2 cellular contexts compared by ENCODE assay signal in the genomic region with DNA sequence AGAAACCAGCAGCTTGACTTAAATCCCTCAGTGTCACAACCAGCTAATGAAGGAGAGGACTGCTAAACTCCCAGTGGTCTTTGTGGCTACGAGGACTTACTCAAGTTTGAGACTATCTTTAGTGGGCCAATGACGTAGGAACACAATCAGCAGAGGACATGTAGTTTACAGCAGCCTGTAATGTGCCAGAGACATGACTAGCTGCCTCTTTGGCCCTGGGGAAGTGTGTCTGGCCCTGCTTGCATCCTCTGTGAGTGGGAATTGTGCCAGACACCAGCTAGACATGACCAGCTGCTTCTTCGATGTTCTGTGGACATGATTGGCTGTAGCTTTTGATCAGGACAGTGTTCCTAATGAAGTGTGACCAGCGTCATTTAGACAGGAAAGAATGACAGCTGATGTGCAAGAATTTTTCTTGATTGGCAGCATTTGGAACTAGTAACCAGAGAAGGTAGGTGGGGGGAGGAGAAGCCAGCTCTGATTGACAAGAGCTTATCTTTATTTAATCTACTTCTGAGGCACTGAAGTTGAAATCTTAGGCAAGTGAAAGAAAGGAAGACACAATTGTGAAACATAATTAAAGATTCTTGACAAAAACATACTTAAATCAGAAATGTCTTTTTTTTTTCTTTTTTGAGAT.
TF ChIP-seq lines count a peak whose summit lies in the region.

No MANE protein-coding gene starts in this region.

TF ChIP-seq in SK-N-SH, 30 proteins besides CTCF, POLR2A, EP300 and RAD21 (continued from another document):
- TF ChIP-seq, protein P1, sequence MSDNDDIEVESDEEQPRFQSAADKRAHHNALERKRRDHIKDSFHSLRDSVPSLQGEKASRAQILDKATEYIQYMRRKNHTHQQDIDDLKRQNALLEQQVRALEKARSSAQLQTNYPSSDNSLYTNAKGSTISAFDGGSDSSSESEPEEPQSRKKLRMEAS (IDR thresholded peaks at IDR 0.05; ENCODE audit: low read depth), result no peak
- TF ChIP-seq GATA2 (CRISPR knock-in tag; IDR thresholded peaks at IDR 0.05), result peak; percentile 78
- TF ChIP-seq CHD2 (IDR thresholded peaks at IDR 0.05; ENCODE audit: low read length, partially characterized antibody), result peak; percentile 91
- no peak for TF ChIP-seq SIN3A (IDR thresholded peaks at IDR 0.05; ENCODE audit: borderline replicate concordance, low read depth, low read length)
- no peak for TF ChIP-seq RXRA (IDR thresholded peaks at IDR 0.05; ENCODE audit: borderline replicate concordance, low read depth)
- TF ChIP-seq RCOR1 (IDR thresholded peaks at IDR 0.05; ENCODE audit: low read length), result peak; percentile 92
- peak; percentile 32; the same call in 1 of the 2 replicates for TF ChIP-seq SMC3 (IDR thresholded peaks at IDR 0.05; ENCODE audit: low read depth, low read length)
- TF ChIP-seq RFX5 (IDR thresholded peaks at IDR 0.05; ENCODE audit: low read length), result 0 out of 2 replicates have a peak, but pooled peaks have one; percentile 71
- TF ChIP-seq NFIC (IDR thresholded peaks at IDR 0.05; ENCODE audit: borderline replicate concordance), result peak; percentile 70

TF ChIP-seq in GM23338, 12 proteins besides CTCF, POLR2A, EP300 and RAD21:
- TF ChIP-seq, protein P2, sequence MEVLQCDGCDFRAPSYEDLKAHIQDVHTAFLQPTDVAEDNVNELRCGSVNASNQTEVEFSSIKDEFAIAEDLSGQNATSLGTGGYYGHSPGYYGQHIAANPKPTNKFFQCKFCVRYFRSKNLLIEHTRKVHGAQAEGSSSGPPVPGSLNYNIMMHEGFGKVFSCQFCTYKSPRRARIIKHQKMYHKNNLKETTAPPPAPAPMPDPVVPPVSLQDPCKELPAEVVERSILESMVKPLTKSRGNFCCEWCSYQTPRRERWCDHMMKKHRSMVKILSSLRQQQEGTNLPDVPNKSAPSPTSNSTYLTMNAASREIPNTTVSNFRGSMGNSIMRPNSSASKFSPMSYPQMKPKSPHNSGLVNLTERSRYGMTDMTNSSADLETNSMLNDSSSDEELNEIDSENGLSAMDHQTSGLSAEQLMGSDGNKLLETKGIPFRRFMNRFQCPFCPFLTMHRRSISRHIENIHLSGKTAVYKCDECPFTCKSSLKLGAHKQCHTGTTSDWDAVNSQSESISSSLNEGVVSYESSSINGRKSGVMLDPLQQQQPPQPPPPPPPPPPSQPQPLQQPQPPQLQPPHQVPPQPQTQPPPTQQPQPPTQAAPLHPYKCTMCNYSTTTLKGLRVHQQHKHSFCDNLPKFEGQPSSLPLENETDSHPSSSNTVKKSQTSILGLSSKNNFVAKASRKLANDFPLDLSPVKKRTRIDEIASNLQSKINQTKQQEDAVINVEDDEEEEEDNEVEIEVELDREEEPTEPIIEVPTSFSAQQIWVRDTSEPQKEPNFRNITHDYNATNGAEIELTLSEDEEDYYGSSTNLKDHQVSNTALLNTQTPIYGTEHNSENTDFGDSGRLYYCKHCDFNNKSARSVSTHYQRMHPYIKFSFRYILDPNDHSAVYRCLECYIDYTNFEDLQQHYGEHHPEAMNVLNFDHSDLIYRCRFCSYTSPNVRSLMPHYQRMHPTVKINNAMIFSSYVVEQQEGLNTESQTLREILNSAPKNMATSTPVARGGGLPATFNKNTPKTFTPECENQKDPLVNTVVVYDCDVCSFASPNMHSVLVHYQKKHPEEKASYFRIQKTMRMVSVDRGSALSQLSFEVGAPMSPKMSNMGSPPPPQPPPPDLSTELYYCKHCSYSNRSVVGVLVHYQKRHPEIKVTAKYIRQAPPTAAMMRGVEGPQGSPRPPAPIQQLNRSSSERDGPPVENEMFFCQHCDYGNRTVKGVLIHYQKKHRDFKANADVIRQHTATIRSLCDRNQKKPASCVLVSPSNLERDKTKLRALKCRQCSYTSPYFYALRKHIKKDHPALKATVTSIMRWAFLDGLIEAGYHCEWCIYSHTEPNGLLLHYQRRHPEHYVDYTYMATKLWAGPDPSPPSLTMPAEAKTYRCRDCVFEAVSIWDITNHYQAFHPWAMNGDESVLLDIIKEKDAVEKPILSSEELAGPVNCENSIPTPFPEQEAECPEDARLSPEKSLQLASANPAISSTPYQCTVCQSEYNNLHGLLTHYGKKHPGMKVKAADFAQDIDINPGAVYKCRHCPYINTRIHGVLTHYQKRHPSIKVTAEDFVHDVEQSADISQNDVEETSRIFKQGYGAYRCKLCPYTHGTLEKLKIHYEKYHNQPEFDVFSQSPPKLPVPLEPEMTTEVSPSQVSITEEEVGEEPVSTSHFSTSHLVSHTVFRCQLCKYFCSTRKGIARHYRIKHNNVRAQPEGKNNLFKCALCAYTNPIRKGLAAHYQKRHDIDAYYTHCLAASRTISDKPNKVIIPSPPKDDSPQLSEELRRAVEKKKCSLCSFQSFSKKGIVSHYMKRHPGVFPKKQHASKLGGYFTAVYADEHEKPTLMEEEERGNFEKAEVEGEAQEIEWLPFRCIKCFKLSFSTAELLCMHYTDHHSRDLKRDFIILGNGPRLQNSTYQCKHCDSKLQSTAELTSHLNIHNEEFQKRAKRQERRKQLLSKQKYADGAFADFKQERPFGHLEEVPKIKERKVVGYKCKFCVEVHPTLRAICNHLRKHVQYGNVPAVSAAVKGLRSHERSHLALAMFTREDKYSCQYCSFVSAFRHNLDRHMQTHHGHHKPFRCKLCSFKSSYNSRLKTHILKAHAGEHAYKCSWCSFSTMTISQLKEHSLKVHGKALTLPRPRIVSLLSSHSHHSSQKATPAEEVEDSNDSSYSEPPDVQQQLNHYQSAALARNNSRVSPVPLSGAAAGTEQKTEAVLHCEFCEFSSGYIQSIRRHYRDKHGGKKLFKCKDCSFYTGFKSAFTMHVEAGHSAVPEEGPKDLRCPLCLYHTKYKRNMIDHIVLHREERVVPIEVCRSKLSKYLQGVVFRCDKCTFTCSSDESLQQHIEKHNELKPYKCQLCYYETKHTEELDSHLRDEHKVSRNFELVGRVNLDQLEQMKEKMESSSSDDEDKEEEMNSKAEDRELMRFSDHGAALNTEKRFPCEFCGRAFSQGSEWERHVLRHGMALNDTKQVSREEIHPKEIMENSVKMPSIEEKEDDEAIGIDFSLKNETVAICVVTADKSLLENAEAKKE (CRISPR knock-in tag; IDR thresholded peaks at IDR 0.05), result no peak
- TF ChIP-seq, protein P3, sequence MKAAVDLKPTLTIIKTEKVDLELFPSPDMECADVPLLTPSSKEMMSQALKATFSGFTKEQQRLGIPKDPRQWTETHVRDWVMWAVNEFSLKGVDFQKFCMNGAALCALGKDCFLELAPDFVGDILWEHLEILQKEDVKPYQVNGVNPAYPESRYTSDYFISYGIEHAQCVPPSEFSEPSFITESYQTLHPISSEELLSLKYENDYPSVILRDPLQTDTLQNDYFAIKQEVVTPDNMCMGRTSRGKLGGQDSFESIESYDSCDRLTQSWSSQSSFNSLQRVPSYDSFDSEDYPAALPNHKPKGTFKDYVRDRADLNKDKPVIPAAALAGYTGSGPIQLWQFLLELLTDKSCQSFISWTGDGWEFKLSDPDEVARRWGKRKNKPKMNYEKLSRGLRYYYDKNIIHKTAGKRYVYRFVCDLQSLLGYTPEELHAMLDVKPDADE (IDR thresholded peaks at IDR 0.05), result no peak
- TF ChIP-seq JUNB (IDR thresholded peaks at IDR 0.05; ENCODE audit: unreplicated experiment), result no peak
- TF ChIP-seq POLR2AphosphoS5 (IDR thresholded peaks at IDR 0.05; ENCODE audit: low read depth), result no peak
- TF ChIP-seq ZNF331 (CRISPR knock-in tag; IDR thresholded peaks at IDR 0.05; ENCODE audit: low read depth), result no peak
- no peak for TF ChIP-seq ZNF114 (CRISPR knock-in tag; IDR thresholded peaks at IDR 0.05)
- no peak for TF ChIP-seq CREB1 (CRISPR knock-in tag; IDR thresholded peaks at IDR 0.05; ENCODE audit: low read depth)
- no peak for TF ChIP-seq NANOG (IDR thresholded peaks at IDR 0.05; ENCODE audit: borderline replicate concordance)
- TF ChIP-seq STAT1 (IDR thresholded peaks at IDR 0.05; ENCODE audit: unreplicated experiment), result no peak
- TF ChIP-seq EZH2phosphoT487 (IDR thresholded peaks at IDR 0.05; ENCODE audit: unreplicated experiment), result no peak
- no peak for TF ChIP-seq EZH2 (IDR thresholded peaks at IDR 0.05; ENCODE audit: low read depth, unreplicated experiment)
- TF ChIP-seq, protein P4, sequence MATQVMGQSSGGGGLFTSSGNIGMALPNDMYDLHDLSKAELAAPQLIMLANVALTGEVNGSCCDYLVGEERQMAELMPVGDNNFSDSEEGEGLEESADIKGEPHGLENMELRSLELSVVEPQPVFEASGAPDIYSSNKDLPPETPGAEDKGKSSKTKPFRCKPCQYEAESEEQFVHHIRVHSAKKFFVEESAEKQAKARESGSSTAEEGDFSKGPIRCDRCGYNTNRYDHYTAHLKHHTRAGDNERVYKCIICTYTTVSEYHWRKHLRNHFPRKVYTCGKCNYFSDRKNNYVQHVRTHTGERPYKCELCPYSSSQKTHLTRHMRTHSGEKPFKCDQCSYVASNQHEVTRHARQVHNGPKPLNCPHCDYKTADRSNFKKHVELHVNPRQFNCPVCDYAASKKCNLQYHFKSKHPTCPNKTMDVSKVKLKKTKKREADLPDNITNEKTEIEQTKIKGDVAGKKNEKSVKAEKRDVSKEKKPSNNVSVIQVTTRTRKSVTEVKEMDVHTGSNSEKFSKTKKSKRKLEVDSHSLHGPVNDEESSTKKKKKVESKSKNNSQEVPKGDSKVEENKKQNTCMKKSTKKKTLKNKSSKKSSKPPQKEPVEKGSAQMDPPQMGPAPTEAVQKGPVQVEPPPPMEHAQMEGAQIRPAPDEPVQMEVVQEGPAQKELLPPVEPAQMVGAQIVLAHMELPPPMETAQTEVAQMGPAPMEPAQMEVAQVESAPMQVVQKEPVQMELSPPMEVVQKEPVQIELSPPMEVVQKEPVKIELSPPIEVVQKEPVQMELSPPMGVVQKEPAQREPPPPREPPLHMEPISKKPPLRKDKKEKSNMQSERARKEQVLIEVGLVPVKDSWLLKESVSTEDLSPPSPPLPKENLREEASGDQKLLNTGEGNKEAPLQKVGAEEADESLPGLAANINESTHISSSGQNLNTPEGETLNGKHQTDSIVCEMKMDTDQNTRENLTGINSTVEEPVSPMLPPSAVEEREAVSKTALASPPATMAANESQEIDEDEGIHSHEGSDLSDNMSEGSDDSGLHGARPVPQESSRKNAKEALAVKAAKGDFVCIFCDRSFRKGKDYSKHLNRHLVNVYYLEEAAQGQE (IDR thresholded peaks at IDR 0.05; ENCODE audit: unreplicated experiment), result no peak
